In the genomic region with DNA sequence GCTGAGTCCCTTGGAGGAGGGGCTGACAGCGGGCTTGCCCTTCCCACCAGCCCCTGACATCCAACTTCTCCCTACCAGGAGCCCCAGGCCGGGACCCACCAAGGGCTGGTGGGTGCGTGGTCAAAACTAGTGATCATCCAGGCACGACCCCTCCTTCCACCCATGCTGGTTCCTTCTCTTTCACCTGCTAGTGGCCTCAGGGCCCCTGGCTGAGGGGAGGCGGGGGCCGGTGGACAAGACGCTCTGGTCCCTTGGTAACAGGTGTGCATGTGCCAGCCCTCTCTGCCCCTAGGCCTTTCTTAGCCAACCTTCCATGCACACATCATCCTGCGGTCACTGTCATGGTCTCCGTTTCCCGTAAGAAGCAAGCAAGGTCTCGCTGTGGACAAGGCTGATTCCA, we compare ENCODE assay signal across 21 cellular contexts. TPM values are rescaled to one million over a fixed set of nuclear protein-coding genes. Genes with fewer than 3 reads are reported as not detected.
DNase-seq lines count a peak whose midpoint lies in the region; ATAC-seq and TF ChIP-seq lines count a peak whose summit lies in the region.
"Had no signal": no experiment of that assay in that cellular context is flagged by ENCODE, and none has a peak within 500 bp of the region (broad histone marks: within the 10 kb centered on the region; RNA-seq: fewer than 3 reads in every experiment).

No MANE protein-coding gene starts in this region.

- H3K4me1 ChIP-seq in breast epithelium (no peaks in the 10 kb centered on the region), mammary epithelial cell (ENCODE audit: insufficient read depth, low read length) (no peaks in the 10 kb centered on the region), heart right ventricle (peaks cover 0 to 33% (median 17%) of the 10 kb centered on the region in 9 donors), lower lobe of right lung (no peaks in the 10 kb centered on the region), skeletal muscle tissue (ENCODE audit: control insufficient read depth in 3 of 3, insufficient read depth in 3 of 3, low read length in 3 of 3) (peaks cover 26 to 60% (median 58%) of the 10 kb centered on the region in 3 donors)

- H3K9me3 Mint-ChIP-seq in activated CD4-positive, alpha-beta T cell treated with anti-CD3 and anti-CD28 coated beads, Interleukin-2, amount 10 ng/mL, durations not matched to agents 24 days and 14 days: no peaks in the 10 kb centered on the region
- H3K9me3 Mint-ChIP-seq: CD8-positive, alpha-beta memory T cell; HFFc6 had no signal

- in situ Hi-C loops in mammary epithelial cell (cut with MboI; ENCODE audit: low sequenced_read_pairs in 2 of 2): no loop called here

- H3K36me3 Mint-ChIP-seq in activated CD4-positive, alpha-beta T cell treated with anti-CD3 and anti-CD28 coated beads, Interleukin-2, amount 10 ng/mL, durations not matched to agents 24 days and 14 days (ENCODE audit: low read depth): peaks cover 16% of the 10 kb centered on the region

- H3K4me3 Mint-ChIP-seq in activated CD4-positive, alpha-beta T cell treated with anti-CD3 and anti-CD28 coated beads, Interleukin-2, amount 10 ng/mL, durations not matched to agents 24 days and 14 days: no peak overlapping the region
- H3K4me3 Mint-ChIP-seq: HFFc6 had no signal

- H3K9me3 ChIP-seq in breast epithelium (no peaks in the 10 kb centered on the region), mammary epithelial cell (replicated peaks; ENCODE audit: insufficient read depth, low read length) (no peaks in the 10 kb centered on the region), heart right ventricle (no peaks in the 10 kb centered on the region), lower lobe of right lung (no peaks in the 10 kb centered on the region), skeletal muscle tissue (ENCODE audit: control insufficient read depth in 3 of 3, low read length in 3 of 3) (no peaks in the 10 kb centered on the region)
- H3K9me3 ChIP-seq: BLaER1 treated with 17β-estradiol and CSF1 and Interleukin-3, amounts not matched to agents 10 nM and 100 nM; MG63 had no signal

- no peaks in the 10 kb centered on the region for H3K4me1 Mint-ChIP-seq in activated CD4-positive, alpha-beta T cell treated with anti-CD3 and anti-CD28 coated beads, Interleukin-2, amount 10 ng/mL, durations not matched to agents 24 days and 14 days

- peak overlapping the region; percentile 60 to 83 for H3K27ac ChIP-seq in breast epithelium
- no peak overlapping the region for H3K27ac ChIP-seq in mammary epithelial cell (ENCODE audit: insufficient read depth, low read depth, low read length)
- H3K27ac ChIP-seq in heart right ventricle: peak overlapping the region; percentile 60 to 94 (median 84)
- H3K27ac ChIP-seq in lower lobe of right lung: no peak overlapping the region
- H3K27ac ChIP-seq in skeletal muscle tissue (ENCODE audit: low read depth, low read length): peak overlapping the region; percentile 98
- H3K27ac ChIP-seq: BLaER1 treated with 17β-estradiol and CSF1 and Interleukin-3, amounts not matched to agents 10 nM and 100 nM had no signal

- H3K27ac Mint-ChIP-seq in activated CD4-positive, alpha-beta T cell treated with anti-CD3 and anti-CD28 coated beads, Interleukin-2, amount 10 ng/mL, durations not matched to agents 24 days and 14 days: no peak overlapping the region
- H3K27ac Mint-ChIP-seq: CD8-positive, alpha-beta memory T cell; HFFc6 had no signal

- CTCF ChIA-PET in mammary epithelial cell (lab: Charles Lee; ENCODE audit: low non-redundant PET): no interaction called here

- no peaks in the 10 kb centered on the region for H3K27me3 Mint-ChIP-seq in activated CD4-positive, alpha-beta T cell treated with anti-CD3 and anti-CD28 coated beads, Interleukin-2, amount 10 ng/mL, durations not matched to agents 24 days and 14 days
- H3K27me3 Mint-ChIP-seq: CD8-positive, alpha-beta memory T cell had no signal

- dilution Hi-C loops in mammary epithelial cell (cut with HindIII; ENCODE audit: low sequenced_read_pairs): no loop called here

- DNase-seq in breast epithelium (ENCODE audit: low spot score in 2 of 2): peak in 1 of 2 donors; percentile 75
- DNase-seq in mammary epithelial cell: no peak
- DNase-seq in heart right ventricle: no peak
- peak; percentile 34 for DNase-seq in lower lobe of right lung
- no peak for DNase-seq in NCI-H1417 (lab: John Stamatoyannopoulos, UW)
- no peak for DNase-seq in activated CD4-positive, alpha-beta T cell treated with anti-CD3 and anti-CD28 coated beads, Interleukin-2, amount 10 ng/mL, durations not matched to agents 24 days and 14 days
- DNase-seq: CD8-positive, alpha-beta memory T cell; GDM1; GOT3; HFFc6; IMR-90; Karpas-422; MG63; NCI-H1092; NCI-H1694; NCI-H2227 treated with DMSO at 0.1 percent for 48 hours; SHP77 had no signal

- H3K27me3 ChIP-seq in breast epithelium: no peaks in the 10 kb centered on the region
- H3K27me3 ChIP-seq in mammary epithelial cell (ENCODE audit: insufficient read depth, low read length): no peaks in the 10 kb centered on the region
- H3K27me3 ChIP-seq in heart right ventricle: no peaks in the 10 kb centered on the region
- no peaks in the 10 kb centered on the region for H3K27me3 ChIP-seq in lower lobe of right lung (ENCODE audit: low read depth)
- no peaks in the 10 kb centered on the region for H3K27me3 ChIP-seq in skeletal muscle tissue (ENCODE audit: control insufficient read depth in 3 of 3, insufficient read depth in 3 of 3, low read length in 3 of 3)
- H3K27me3 ChIP-seq: MG63 had no signal

- TF ChIP-seq CTCF in breast epithelium (IDR thresholded peaks at IDR 0.05): no peak
- no peak for TF ChIP-seq CTCF in mammary epithelial cell (conservative IDR thresholded peaks at IDR 0.05 in 1 of 2, IDR thresholded peaks at IDR 0.05 in 1 of 2; ENCODE audit: extremely low read depth in 1 of 2, insufficient read depth in 1 of 2, low read depth in 1 of 2, low read length in 2 of 2)
- TF ChIP-seq CTCF in heart right ventricle (IDR thresholded peaks at IDR 0.05): no peak
- TF ChIP-seq CTCF in lower lobe of right lung (IDR thresholded peaks at IDR 0.05): no peak

- H3K36me3 ChIP-seq in breast epithelium (no peaks in the 10 kb centered on the region), mammary epithelial cell (ENCODE audit: insufficient read depth, low read length) (no peaks in the 10 kb centered on the region), heart right ventricle (peaks cover 0 to 51% (median 25%) of the 10 kb centered on the region in 9 donors), lower lobe of right lung (peaks cover 41% of the 10 kb centered on the region), skeletal muscle tissue (ENCODE audit: control insufficient read depth in 3 of 3, insufficient read depth in 3 of 3, low read length in 3 of 3) (peaks cover 14 to 26% (median 15%) of the 10 kb centered on the region in 3 donors)
- H3K36me3 ChIP-seq: MG63 had no signal

- H3K4me3 ChIP-seq in breast epithelium (no peak overlapping the region), mammary epithelial cell (replicated peaks in 1 of 3; ENCODE audit: insufficient read depth in 1 of 3, low read depth in 2 of 3, low read length in 3 of 3) (no peak overlapping the region), heart right ventricle (no peak overlapping the region), lower lobe of right lung (no peak overlapping the region), skeletal muscle tissue (ENCODE audit: low read length in 3 of 3) (peak overlapping the region; percentile 75 to 91 (median 82))
- H3K4me3 ChIP-seq: BLaER1 treated with 17β-estradiol and CSF1 and Interleukin-3, amounts not matched to agents 10 nM and 100 nM; MG63 had no signal

- no peak overlapping the region for H3K9ac ChIP-seq in mammary epithelial cell (ENCODE audit: insufficient read depth, low read length)
- peak overlapping the region; percentile 86 to 98 (median 93) for H3K9ac ChIP-seq in skeletal muscle tissue (ENCODE audit: low read depth in 1 of 3, low read length in 3 of 3)

- H4K20me1 ChIP-seq in mammary epithelial cell (ENCODE audit: insufficient read depth, low read length): no peaks in the 10 kb centered on the region

- H2AFZ ChIP-seq in mammary epithelial cell (ENCODE audit: low read depth, low read length): no peak overlapping the region

- H3K79me2 ChIP-seq in mammary epithelial cell (ENCODE audit: insufficient read depth, low read length): no peaks in the 10 kb centered on the region

- peak in 1 of 8 donors; percentile 4 for ATAC-seq in heart right ventricle
- ATAC-seq in lower lobe of right lung: no peak
- no peak for ATAC-seq in GM19351 (IDR thresholded peaks at IDR 0.05; ENCODE audit: unreplicated experiment)

- no TSS peak for BruUV-seq in mammary epithelial cell (replicated peaks; lab: Mats Ljungman, UMichigan)

- 88% methylated on average over 10 of the region's 11 CpGs for WGBS in mammary epithelial cell (ENCODE audit: low coverage, missing lambda C conversion rate)
- WGBS in heart right ventricle, 2 donors: 79 to 84% methylated on average over 11 of the region's 11 CpGs

- intact Hi-C loops in breast epithelium (cut with DNase I; ENCODE audit: low total_unique reads): no loop called here
- intact Hi-C loops in mammary epithelial cell (cut with micrococcal nuclease): no loop called here
- intact Hi-C loops in heart right ventricle (cut with DNase I): no loop called here
- intact Hi-C loops in lower lobe of right lung (cut with DNase I): no loop called here
- intact Hi-C loops in activated CD4-positive, alpha-beta T cell treated with anti-CD3 and anti-CD28 coated beads, Interleukin-2, amount 10 ng/mL, durations not matched to agents 24 days and 14 days (cut with micrococcal nuclease): no loop called here

- H3K4me2 ChIP-seq in mammary epithelial cell (ENCODE audit: insufficient read depth, low read depth, low read length): no peak overlapping the region

- no peak for TF ChIP-seq POLR2A in breast epithelium (IDR thresholded peaks at IDR 0.05)

RNA-seq across cellular contexts. Expression of gene ZNF213, which starts 8.4 kb away (rescaled TPM):
- total RNA-seq in breast epithelium: 1 to 10 TPM; 4.0 to 5.6 (median 5.6) TPM
- total RNA-seq in mammary epithelial cell: 10 to 100 TPM in 1 of 2 donors, 1 to 10 TPM in 1; 7.7 to 10.8 TPM
- 0.78 TPM for polyA plus RNA-seq in mammary epithelial cell
- 6.5 TPM for polyA minus RNA-seq in mammary epithelial cell
- 1 to 10 TPM; 5.9 to 9.2 (median 7.7) TPM for total RNA-seq in heart right ventricle
- polyA plus RNA-seq in heart right ventricle: 10 to 100 TPM in 1 of 2 donors, 1 to 10 TPM in 1; 6.9 to 10.1 TPM
- total RNA-seq in lower lobe of right lung: 10.2 TPM
- 4.2 TPM for total RNA-seq in skeletal muscle tissue
- 9.5 and 10.6 TPM in 2 replicates for total RNA-seq in activated CD4-positive, alpha-beta T cell treated with anti-CD3 and anti-CD28 coated beads, Interleukin-2, amount 10 ng/mL, durations not matched to agents 24 days and 14 days

RNA-seq across cellular contexts. Expression of gene ZNF205, which starts 30.8 kb away (rescaled TPM):
- total RNA-seq in breast epithelium: 10 to 100 TPM; 12.5 to 18.9 (median 13.4) TPM
- 10 to 100 TPM; 14.8 to 19.2 TPM for total RNA-seq in mammary epithelial cell
- 9.8 TPM for polyA plus RNA-seq in mammary epithelial cell
- 6.7 TPM for polyA minus RNA-seq in mammary epithelial cell
- total RNA-seq in heart right ventricle: 1 to 10 TPM; 5.8 to 9.0 (median 7.6) TPM
- 10 to 100 TPM; 13.8 to 26.9 TPM for polyA plus RNA-seq in heart right ventricle
- 11.9 TPM for total RNA-seq in lower lobe of right lung
- 7.3 TPM for total RNA-seq in skeletal muscle tissue
- 0.21 and 0.47 TPM in 2 replicates for total RNA-seq in activated CD4-positive, alpha-beta T cell treated with anti-CD3 and anti-CD28 coated beads, Interleukin-2, amount 10 ng/mL, durations not matched to agents 24 days and 14 days
- polyA plus RNA-seq: CD8-positive, alpha-beta memory T cell had no signal

RNA-seq across cellular contexts. Expression of gene ZSCAN10, which starts 44.1 kb away (rescaled TPM):
- total RNA-seq in breast epithelium (not detected), mammary epithelial cell (not detected), heart right ventricle (not detected), lower lobe of right lung (not detected), skeletal muscle tissue (not detected)
- polyA plus RNA-seq in mammary epithelial cell (not detected), heart right ventricle (under 1 TPM; 0.01 to 0.07 TPM)
- polyA minus RNA-seq in mammary epithelial cell: not detected
- total RNA-seq in activated CD4-positive, alpha-beta T cell treated with anti-CD3 and anti-CD28 coated beads, Interleukin-2, amount 10 ng/mL, durations not matched to agents 24 days and 14 days: not detected in 2 replicates
- total RNA-seq: A172, HFFc6, IMR-90 had no signal
- polyA plus RNA-seq: CD8-positive, alpha-beta memory T cell; IMR-90 had no signal

RNA-seq across cellular contexts. Expression of gene OR1F1, which starts 44.8 kb away (rescaled TPM):
- total RNA-seq in breast epithelium: not detected
- total RNA-seq in mammary epithelial cell: not detected
- polyA plus RNA-seq in mammary epithelial cell: 0.54 TPM
- not detected for polyA minus RNA-seq in mammary epithelial cell
- not detected for total RNA-seq in heart right ventricle
- not detected for polyA plus RNA-seq in heart right ventricle
- total RNA-seq in lower lobe of right lung: not detected
- not detected for total RNA-seq in skeletal muscle tissue
- total RNA-seq in activated CD4-positive, alpha-beta T cell treated with anti-CD3 and anti-CD28 coated beads, Interleukin-2, amount 10 ng/mL, durations not matched to agents 24 days and 14 days: not detected in 2 replicates
- total RNA-seq: A172; CD8-positive, alpha-beta memory T cell; HFFc6; IMR-90 had no signal
- polyA plus RNA-seq: CD8-positive, alpha-beta memory T cell had no signal

Comparison
In these comparisons a context has a peak if more than half of its experiments do, and no peak if none do; other contexts are left out.
1. H3K27ac ChIP-seq: peak in breast epithelium (2 of 2), heart right ventricle (10 of 10) and skeletal muscle tissue (single experiment); none in mammary epithelial cell (single experiment) and lower lobe of right lung (single experiment).
2. H3K4me3 ChIP-seq: peak in skeletal muscle tissue (3 of 3); none in breast epithelium (0 of 3), mammary epithelial cell (0 of 3), heart right ventricle (0 of 10) and lower lobe of right lung (single experiment).